In the genomic region with DNA sequence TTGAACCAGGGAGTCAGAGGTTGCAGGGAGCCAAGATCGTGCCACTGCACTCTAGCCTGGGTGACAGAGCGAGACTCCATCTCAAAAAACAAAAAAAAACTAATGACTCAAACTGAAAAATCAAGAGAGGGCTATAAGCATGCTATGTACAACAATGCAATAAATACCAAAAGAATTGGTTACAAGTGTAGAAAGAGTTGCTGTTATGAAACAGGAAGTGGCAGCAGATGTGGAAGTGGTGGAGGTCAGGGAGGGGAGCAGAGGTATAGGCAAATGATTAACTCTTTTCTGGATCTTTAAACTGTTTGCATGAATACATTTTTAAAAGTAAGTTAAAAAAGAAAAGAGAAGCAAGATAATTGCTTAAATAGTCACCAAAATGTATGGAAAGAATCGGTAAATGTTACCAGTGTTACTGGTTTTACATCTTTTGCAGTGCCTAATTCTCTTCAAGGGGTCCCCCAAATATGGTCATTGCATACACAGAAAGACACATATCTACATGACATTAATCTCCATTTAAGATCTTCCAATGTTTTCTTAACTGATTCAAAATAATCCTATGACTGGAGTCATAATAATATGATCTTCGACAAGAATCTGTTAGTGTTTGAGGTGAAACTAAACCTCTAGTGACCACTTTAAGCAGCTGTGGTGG, we compare ENCODE assay signal across 9 cellular contexts. TPM values are rescaled to one million over a fixed set of nuclear protein-coding genes. Genes with fewer than 3 reads are reported as not detected.
A peak's percentile ranks its signal among the peaks of the same experiment; 100 is the strongest.
DNase-seq lines count a peak whose midpoint lies in the region; ATAC-seq and TF ChIP-seq lines count a peak whose summit lies in the region.
"Had no signal": no experiment of that assay in that cellular context is flagged by ENCODE, and none has a peak within 500 bp of the region (broad histone marks: within the 10 kb centered on the region; RNA-seq: fewer than 3 reads in every experiment).

No MANE protein-coding gene starts in this region.

- peak overlapping the region in 9 of 10 donors; percentile 0 to 84 (median 43) for H3K4me3 Mint-ChIP-seq in naive thymus-derived CD8-positive, alpha-beta T cell

- no peaks in the 10 kb centered on the region for H3K36me3 ChIP-seq in WERI-Rb-1
- H3K36me3 ChIP-seq: pancreas had no signal

- no peak overlapping the region for H3K4me3 ChIP-seq in WERI-Rb-1 (ENCODE audit: low read depth, low read length)
- H3K4me3 ChIP-seq: pancreas had no signal

- H3K9me3 ChIP-seq in WERI-Rb-1 (ENCODE audit: severe bottlenecking): no peaks in the 10 kb centered on the region
- H3K9me3 ChIP-seq: pancreas had no signal

- no peaks in the 10 kb centered on the region for H3K27me3 ChIP-seq in WERI-Rb-1 (ENCODE audit: insufficient read depth, low read depth, severe bottlenecking)

- ATAC-seq in GM19023 (IDR thresholded peaks at IDR 0.05; ENCODE audit: unreplicated experiment) (peak; percentile 100), HG03064 (IDR thresholded peaks at IDR 0.05; ENCODE audit: low read depth, unreplicated experiment) (peak; percentile 100)
- peak; percentile 62 to 85 for ATAC-seq in naive thymus-derived CD8-positive, alpha-beta T cell

- H3K27me3 Mint-ChIP-seq in naive thymus-derived CD8-positive, alpha-beta T cell: peaks cover 0 to 6% (median 0%) of the 10 kb centered on the region in 5 donors

- peak; percentile 95 to 97 for DNase-seq in AML-193 (lab: John Stamatoyannopoulos, UW)
- peak; percentile 91 for DNase-seq in SKM-1 treated with dmso at 0.1 percent for 144 hours (lab: John Stamatoyannopoulos, UW; ENCODE audit: unreplicated experiment)
- peak in 3 of 10 donors; percentile 30 to 39 (median 34) for DNase-seq in naive thymus-derived CD8-positive, alpha-beta T cell
- DNase-seq in WERI-Rb-1: no peak
- no peak for DNase-seq in NCI-H2196 (lab: John Stamatoyannopoulos, UW; ENCODE audit: unreplicated experiment)
- DNase-seq in middle frontal gyrus (ENCODE audit: extremely low spot score, low spot score): no peak
- DNase-seq: pancreas had no signal

- no peak for TF ChIP-seq CTCF in WERI-Rb-1 (IDR thresholded peaks at IDR 0.05; ENCODE audit: low read depth, low read length)

- H3K4me1 Mint-ChIP-seq in naive thymus-derived CD8-positive, alpha-beta T cell: peaks cover 9 to 29% (median 22%) of the 10 kb centered on the region in 4 donors

- no peak overlapping the region for H3K27ac ChIP-seq in WERI-Rb-1
- H3K27ac ChIP-seq: pancreas had no signal

- H3K9me3 Mint-ChIP-seq in naive thymus-derived CD8-positive, alpha-beta T cell: peaks cover 0 to 3% (median 0%) of the 10 kb centered on the region in 9 donors

- H3K27ac Mint-ChIP-seq in naive thymus-derived CD8-positive, alpha-beta T cell: peak overlapping the region in 6 of 10 donors; percentile 3 to 82 (median 58)

- POLR2A ChIA-PET in naive thymus-derived CD8-positive, alpha-beta T cell (lab: Charles Lee): no interaction called here

- H3K36me3 Mint-ChIP-seq in naive thymus-derived CD8-positive, alpha-beta T cell: no peaks in the 10 kb centered on the region

RNA-seq across cellular contexts. Expression of a gene that starts 15.0 kb away (rescaled TPM):
- 1 to 10 TPM; 1.2 to 4.8 TPM for total RNA-seq in naive thymus-derived CD8-positive, alpha-beta T cell
- polyA plus RNA-seq in naive thymus-derived CD8-positive, alpha-beta T cell: 10 to 100 TPM in 2 of 3 donors, 1 to 10 TPM in 1; 5.3 to 49.3 (median 13.5) TPM

RNA-seq across cellular contexts. Expression of a gene that starts 35.3 kb away (rescaled TPM):
- not detected for total RNA-seq in naive thymus-derived CD8-positive, alpha-beta T cell
- polyA plus RNA-seq in naive thymus-derived CD8-positive, alpha-beta T cell: not detected

Comparison
In these comparisons a context has a peak if more than half of its experiments do, and no peak if none do; other contexts are left out.
1. DNase-seq: peak in AML-193 (2 of 2) and SKM-1 treated with dmso at 0.1 percent for 144 hours (single experiment); none in WERI-Rb-1 (single experiment), NCI-H2196 (single experiment) and middle frontal gyrus (single experiment).
2. Peak in every context shown above with its lines, with median percentiles within 50 percentile points of each other: ATAC-seq.